Comparison of ENCODE assay signal across 8 cellular contexts in the genomic region with DNA sequence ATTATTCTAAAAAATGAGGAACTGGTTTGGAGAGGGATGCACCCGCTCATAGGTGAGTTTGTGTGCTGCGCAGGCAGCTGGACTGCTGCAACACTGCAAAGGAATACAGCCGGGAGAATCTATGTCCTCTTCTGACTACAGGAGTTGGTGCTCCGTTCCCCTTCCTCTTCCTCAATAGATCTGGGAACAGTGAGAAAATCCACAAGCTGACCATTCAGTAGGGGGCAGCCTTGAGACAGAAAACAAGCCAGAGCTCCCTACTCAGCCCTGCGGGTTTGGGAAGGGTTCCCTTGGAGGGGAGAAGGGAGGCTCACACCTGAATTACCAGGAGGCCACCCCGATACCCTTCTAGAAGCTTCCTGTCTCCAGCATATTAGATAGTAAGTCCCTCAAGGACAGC.
DNase-seq lines count a peak whose midpoint lies in the region; ATAC-seq, FAIRE-seq and TF ChIP-seq lines count a peak whose summit lies in the region.

No MANE protein-coding gene starts in this region.

- H3K4me1 ChIP-seq in keratinocyte (ENCODE audit: control insufficient read depth, extremely low read depth, insufficient read depth, low read length): no peaks in the 10 kb centered on the region

- H3K27ac ChIP-seq in keratinocyte (ENCODE audit: control insufficient read depth, insufficient read depth, low read length): no peak overlapping the region

- no peak for FAIRE-seq in keratinocyte (lab: Jason Lieb, UNC)

- H4K20me1 ChIP-seq in keratinocyte (ENCODE audit: control insufficient read depth, extremely low read depth, insufficient read depth, low read length): no peaks in the 10 kb centered on the region

- ATAC-seq in GM21515 (IDR thresholded peaks at IDR 0.05; ENCODE audit: unreplicated experiment) (no peak), HG03460 (IDR thresholded peaks at IDR 0.05; ENCODE audit: unreplicated experiment) (no peak)

- no peaks in the 10 kb centered on the region for H3K9me3 ChIP-seq in keratinocyte (ENCODE audit: control insufficient read depth, low read depth, low read length)

- H3K27me3 ChIP-seq in keratinocyte (ENCODE audit: control insufficient read depth, extremely low read depth, insufficient read depth, low read length): no peaks in the 10 kb centered on the region

- H2AFZ ChIP-seq in keratinocyte (ENCODE audit: control insufficient read depth, low read length): no peak overlapping the region

- no peaks in the 10 kb centered on the region for H3K36me3 ChIP-seq in keratinocyte (ENCODE audit: control insufficient read depth in 2 of 2, extremely low read depth in 1 of 2, insufficient read depth in 2 of 2, low read length in 2 of 2)

- dilution Hi-C loops in keratinocyte (cut with MboI; ENCODE audit: extremely low pct_ligation_motif_present, low sequenced_read_pairs): no loop called here

- H3K4me3 ChIP-seq in keratinocyte (ENCODE audit: control insufficient read depth in 2 of 3, extremely low read depth in 1 of 3, insufficient read depth in 2 of 3, low read depth in 1 of 3, low read length in 3 of 3): no peak overlapping the region

- no peaks in the 10 kb centered on the region for H3K79me2 ChIP-seq in keratinocyte (ENCODE audit: control insufficient read depth, insufficient read depth, low read length)

- H3K9me1 ChIP-seq in keratinocyte (ENCODE audit: control insufficient read depth, extremely low read depth, insufficient read depth, low read length): no peaks in the 10 kb centered on the region

- H3K4me2 ChIP-seq in keratinocyte (ENCODE audit: control insufficient read depth, extremely low read depth, insufficient read depth, low read depth, low read length): no peak overlapping the region

- no peak overlapping the region for H3K9ac ChIP-seq in keratinocyte (ENCODE audit: control insufficient read depth, extremely low read depth, insufficient read depth, low read length)

- DNase-seq in Caki2 (ENCODE audit: low read depth) (peak; percentile 1), H4 (ENCODE audit: low spot score) (peak; percentile 14), SKM-1 (lab: John Stamatoyannopoulos, UW; ENCODE audit: unreplicated experiment) (peak; percentile 11), keratinocyte (ENCODE audit: low read depth, low spot score) (no peak), COLO668 (lab: John Stamatoyannopoulos, UW; ENCODE audit: unreplicated experiment) (no peak), C1 segment of cervical spinal cord (lab: John Stamatoyannopoulos, UW) (no peak)

- in situ Hi-C loops in Caki2 (cut with HindIII; ENCODE audit: low pct_unique_long_range_greater_than_20kb, low sequenced_read_pairs): no loop called here

- peak in 2 of 3 experiments; percentile 24 to 39 for TF ChIP-seq CTCF in keratinocyte (optimal IDR thresholded peaks at IDR 0.05 in 1 of 3, IDR thresholded peaks at IDR 0.05 in 1 of 3, conservative IDR thresholded peaks at IDR 0.05 in 1 of 3; ENCODE audit: extremely low read depth in 1 of 3, insufficient read depth in 2 of 3, low read length in 3 of 3)

Comparison
In these comparisons a context has a peak if more than half of its experiments do, and no peak if none do; other contexts are left out.
1. DNase-seq: peak in Caki2 (single experiment), H4 (single experiment) and SKM-1 (single experiment); none in keratinocyte (single experiment), COLO668 (single experiment) and C1 segment of cervical spinal cord (0 of 14).